9 cellular contexts compared by ENCODE assay signal in genomic region chr2:26849056-26850001, GRCh38. TPM values are rescaled to one million over a fixed set of nuclear protein-coding genes. Genes with fewer than 3 reads are reported as not detected.
DNase-seq lines count a peak whose midpoint lies in the region; ATAC-seq, FAIRE-seq and TF ChIP-seq lines count a peak whose summit lies in the region.
"Had no signal": no experiment of that assay in that cellular context is flagged by ENCODE, and none has a peak within 500 bp of the region (broad histone marks: within the 10 kb centered on the region; RNA-seq: fewer than 3 reads in every experiment).

No MANE protein-coding gene starts in this region.

- H3K9me3 ChIP-seq in HEK293 (ENCODE audit: control insufficient read depth, insufficient read depth, low read depth, low read length): no peaks in the 10 kb centered on the region
- H3K9me3 ChIP-seq: left lung had no signal

- intact Hi-C loops in posterior cingulate gyrus (cut with DNase I): loop anchor here (2.0 to 10.0 kb wide), 2 partner anchors 73 to 165 kb away; no protein-coding TSS in a partner anchor

- ATAC-seq in HG02852 (IDR thresholded peaks at IDR 0.05; ENCODE audit: unreplicated experiment) (no peak), GM21447 (IDR thresholded peaks at IDR 0.05; ENCODE audit: unreplicated experiment) (no peak)
- ATAC-seq: left lung had no signal

- H3K27ac ChIP-seq in HEK293 (ENCODE audit: extremely low read depth, low read depth, low read length): peak overlapping the region; percentile 86; the same call in 1 of the 2 replicates
- H3K27ac ChIP-seq: left lung had no signal

- CTCF ChIA-PET in HEK293 (lab: Yijun Ruan, JAX): interaction anchor here (0.6 to 9.3 kb wide), 11 partner anchors 13 to 1149 kb away, joined by 3 to 100 read pairs (median 4); no protein-coding TSS in a partner anchor

- no peak for FAIRE-seq in HTR-8/SVneo (lab: Jason Lieb, UNC)

- H3K4me3 ChIP-seq in HEK293 (ENCODE audit: low read depth, low read length): peak overlapping the region; percentile 72

- peaks cover 0 to 2% of the 10 kb centered on the region in 2 experiments; a peak in 1 of 3 replicates for H3K36me3 ChIP-seq in HEK293 (ENCODE audit: control insufficient read depth in 2 of 2, insufficient read depth in 1 of 2, low read length in 2 of 2)
- H3K36me3 ChIP-seq: left lung had no signal

- POLR2A ChIA-PET in HEK293 (lab: Yijun Ruan, JAX): interaction anchor here (0.6 to 1.4 kb wide), 6 partner anchors 10 to 106 kb away, joined by 3 to 9 read pairs (median 3); no protein-coding TSS in a partner anchor

- peaks cover 9% of the 10 kb centered on the region for H3K4me1 ChIP-seq in HEK293 (ENCODE audit: control insufficient read depth, insufficient read depth, low read length)

- TF ChIP-seq CTCF in HEK293 (tag by site-specific recombination; IDR thresholded peaks at IDR 0.05): no peak

- peak; percentile 20 for DNase-seq in NCI-H510A treated with DMSO at 0.1 percent for 48 hours (lab: John Stamatoyannopoulos, UW)
- DNase-seq in cerebellum (ENCODE audit: low spot score): peak; percentile 34
- DNase-seq in posterior cingulate gyrus: peak in 7 of 10 donors; percentile 19 to 86 (median 49)
- no peak for DNase-seq in HTR-8/SVneo (ENCODE audit: insufficient read length, low spot score)

TF ChIP-seq in HEK293, 187 proteins besides CTCF, POLR2A, EP300 and RAD21 (continues in another document):
- TF ChIP-seq ZNF518A (tag by site-specific recombination; conservative IDR thresholded peaks at IDR 0.05; ENCODE audit: low read depth): no peak
- no peak for TF ChIP-seq PRDM6 (tag by site-specific recombination; IDR thresholded peaks at IDR 0.05)
- peak; percentile 59; the same call in 1 of the 2 replicates for TF ChIP-seq WT1 (tag by site-specific recombination; IDR thresholded peaks at IDR 0.05)
- no peak for TF ChIP-seq OVOL3 (tag by site-specific recombination; IDR thresholded peaks at IDR 0.05)
- TF ChIP-seq KLF1 (tag by site-specific recombination; IDR thresholded peaks at IDR 0.05): peak; percentile 31; the same call in 1 of the 2 replicates
- no peak for TF ChIP-seq KLF16 (tag by site-specific recombination; IDR thresholded peaks at IDR 0.05)
- peak; percentile 66 for TF ChIP-seq ZBTB17 (tag by site-specific recombination; IDR thresholded peaks at IDR 0.05)
- peak; percentile 74 for TF ChIP-seq KLF9 (tag by site-specific recombination; IDR thresholded peaks at IDR 0.05; ENCODE audit: low read depth)
- TF ChIP-seq ZNF302 (tag by site-specific recombination; IDR thresholded peaks at IDR 0.05; ENCODE audit: low read depth): no peak
- TF ChIP-seq EGR2 (tag by site-specific recombination; IDR thresholded peaks at IDR 0.05; ENCODE audit: low read depth): 0 out of 2 replicates have a peak, but pooled peaks have one; percentile 12
- TF ChIP-seq ZNF600 (tag by site-specific recombination; IDR thresholded peaks at IDR 0.05): 0 out of 2 replicates have a peak, but pooled peaks have one; percentile 10
- TF ChIP-seq ZNF398 (tag by site-specific recombination; IDR thresholded peaks at IDR 0.05): peak; percentile 88
- peak; percentile 73; the same call in 1 of the 2 replicates for TF ChIP-seq ZBTB20 (tag by site-specific recombination; IDR thresholded peaks at IDR 0.05)
- no peak for TF ChIP-seq ZNF624 (tag by site-specific recombination; IDR thresholded peaks at IDR 0.05)
- peak; percentile 66 for TF ChIP-seq GLIS1 (tag by site-specific recombination; IDR thresholded peaks at IDR 0.05)
- no peak for TF ChIP-seq PRDM4 (tag by site-specific recombination; IDR thresholded peaks at IDR 0.05)
- no peak for TF ChIP-seq ZNF473 (tag by site-specific recombination; IDR thresholded peaks at IDR 0.05)
- TF ChIP-seq YY2 (tag by site-specific recombination; IDR thresholded peaks at IDR 0.05): no peak
- TF ChIP-seq ZNF658 (tag by site-specific recombination; IDR thresholded peaks at IDR 0.05): no peak
- TF ChIP-seq ZNF571 (tag by site-specific recombination; IDR thresholded peaks at IDR 0.05): no peak
- no peak for TF ChIP-seq ZNF10 (tag by site-specific recombination; IDR thresholded peaks at IDR 0.05)
- TF ChIP-seq ZIC2 (tag by site-specific recombination; IDR thresholded peaks at IDR 0.05): peak; percentile 35
- peak; percentile 91 for TF ChIP-seq ZNF341 (tag by site-specific recombination; IDR thresholded peaks at IDR 0.05; ENCODE audit: low read depth)

RNA-seq across cellular contexts. Expression of gene DPYSL5, which starts 1.4 kb away (rescaled TPM):
- 90.2 TPM for total RNA-seq in cerebellum
- total RNA-seq: activated CD8-positive, alpha-beta memory T cell treated with anti-CD3 and anti-CD28 coated beads for 36 hours; left lung had no signal
